ENCODE assay signal across 20 cellular contexts in genomic region chr9:126459965-126460843, GRCh38.
DNase-seq lines count a peak whose midpoint lies in the region; ATAC-seq and TF ChIP-seq lines count a peak whose summit lies in the region.
"Had no signal": no experiment of that assay in that cellular context is flagged by ENCODE, and none has a peak within 500 bp of the region (broad histone marks: within the 10 kb centered on the region; RNA-seq: fewer than 3 reads in every experiment).

No MANE protein-coding gene starts in this region.

- DNase-seq in activated CD8-positive, alpha-beta memory T cell treated with anti-CD3 and anti-CD28 coated beads, Interleukin-2, amount 50 U/mL, for 48 hours = peak; percentile 25
- DNase-seq in activated CD8-positive, alpha-beta memory T cell treated with anti-CD3 and anti-CD28 coated beads, Interleukin-2, amount 50 U/mL, for 4 hours = no peak
- peak in 1 of 10 donors; percentile 17 for DNase-seq in dorsolateral prefrontal cortex
- DNase-seq in left lobe of liver (ENCODE audit: low spot score) = peak; percentile 11
- no peak for DNase-seq in GM19238 (ENCODE audit: insufficient read length, low spot score)
- DNase-seq: AML-193, DMS 273 treated with DMSO at 0.1 percent for 48 hours, GF-D8, GOT3, KG1, NCI-H1417 treated with DMSO at 0.1 percent for 48 hours, NCI-H2029, NCI-H2171, NCI-H446, NCI-H748 treated with DMSO at 0.1 percent for 48 hours, RPMI8226 had no signal

- H3K27ac ChIP-seq in dorsolateral prefrontal cortex (peak overlapping the region in 46 of 59 donors; percentile 4 to 90 (median 76)), temporal lobe (ENCODE audit: low read depth, low read length) (peak overlapping the region; percentile 82)
- H3K27ac ChIP-seq: A549 had no signal

- ATAC-seq in left lobe of liver (no peak), GM19455 (IDR thresholded peaks at IDR 0.05; ENCODE audit: unreplicated experiment) (no peak), HG03520 (IDR thresholded peaks at IDR 0.05; ENCODE audit: unreplicated experiment) (no peak)
- ATAC-seq: A549 had no signal

- intact Hi-C loops in dorsolateral prefrontal cortex (cut with DNase I) = no loop called here

- TF ChIP-seq CTCF in dorsolateral prefrontal cortex (IDR thresholded peaks at IDR 0.05 in 54 of 56, conservative IDR thresholded peaks at IDR 0.05 in 2 of 56; ENCODE audit: low read depth in 1 of 56, partially characterized antibody in 56 of 56) = no peak

- no peak overlapping the region for H3K4me3 ChIP-seq in dorsolateral prefrontal cortex
- H3K4me3 ChIP-seq: A549 had no signal

- H3K27me3 ChIP-seq in dorsolateral prefrontal cortex = no peaks in the 10 kb centered on the region

Comparison
In these comparisons a context has a peak if more than half of its experiments do, and no peak if none do; other contexts are left out.
1. DNase-seq: peak in activated CD8-positive, alpha-beta memory T cell treated with anti-CD3 and anti-CD28 coated beads, Interleukin-2, amount 50 U/mL, for 48 hours (single experiment) and left lobe of liver (single experiment); none in activated CD8-positive, alpha-beta memory T cell treated with anti-CD3 and anti-CD28 coated beads, Interleukin-2, amount 50 U/mL, for 4 hours (single experiment) and GM19238 (single experiment).